10 cellular contexts compared by ENCODE assay signal in genomic region chr1:18941221-18942141, GRCh38. TPM values are rescaled to one million over a fixed set of nuclear protein-coding genes. Genes with fewer than 3 reads are reported as not detected.
DNase-seq lines count a peak whose midpoint lies in the region; ATAC-seq, FAIRE-seq and TF ChIP-seq lines count a peak whose summit lies in the region.
"Had no signal": no experiment of that assay in that cellular context is flagged by ENCODE, and none has a peak within 500 bp of the region (broad histone marks: within the 10 kb centered on the region; RNA-seq: fewer than 3 reads in every experiment).

No MANE protein-coding gene starts in this region.

- peak in 1 of 2 experiments; percentile 37; a peak in 1 of 4 replicates for TF ChIP-seq POLR2A in HepG2 (IDR thresholded peaks at IDR 0.05; ENCODE audit: insufficient read depth in 1 of 2, low read depth in 2 of 2, low read length in 2 of 2)

- no peak for DNase-seq in activated T-cell treated with anti-CD3 and anti-CD28 coated beads, Interleukin-2, amount 50 U/mL, for 24 hours
- DNase-seq in activated T-cell treated with anti-CD3 and anti-CD28 coated beads, Interleukin-2, amount 50 U/mL, for 1 hour: no peak
- DNase-seq in chondrocyte (ENCODE audit: low spot score) (no peak), HepG2 (ENCODE audit: low spot score) (peak; percentile 87), tibial artery (no peak)
- no peak for DNase-seq in activated CD4-positive, alpha-beta T cell treated with anti-CD3 and anti-CD28 coated beads for 1 hour
- no peak for DNase-seq in stimulated activated CD4-positive, alpha-beta T cell treated with anti-CD3 and anti-CD28 coated beads, Interleukin-2, amount 100 ng/mL, for 24 hours
- no peak for DNase-seq in activated CD8-positive, alpha-beta memory T cell treated with anti-CD3 and anti-CD28 coated beads, Interleukin-2, amount 50 U/mL, for 4 hours
- DNase-seq: BE2C, RPMI8226 had no signal

- TF ChIP-seq RAD21 in HepG2 (CRISPR knock-in tag; IDR thresholded peaks at IDR 0.05): no peak

- in situ Hi-C loops in HepG2 (cut with HindIII; ENCODE audit: extremely low pct_ligation_motif_present, low pct_unique_long_range_greater_than_20kb): no loop called here

- peaks cover 11% of the 10 kb centered on the region for H3K36me3 Mint-ChIP-seq in activated T-cell treated with anti-CD3 and anti-CD28 coated beads, Interleukin-2, amount 50 U/mL, for 24 hours (ENCODE audit: low read depth)
- no peaks in the 10 kb centered on the region for H3K36me3 Mint-ChIP-seq in chondrocyte (ENCODE audit: low read depth)

- intact Hi-C loops in HepG2 (cut with micrococcal nuclease; ENCODE audit: unreplicated experiment): no loop called here
- intact Hi-C loops in tibial artery (cut with DNase I; ENCODE audit: low total_unique reads): no loop called here

- H3K9me3 ChIP-seq in HepG2 (ENCODE audit: low read length): no peaks in the 10 kb centered on the region
- H3K9me3 ChIP-seq in tibial artery: no peaks in the 10 kb centered on the region
- H3K9me3 ChIP-seq: BE2C had no signal

- 46% methylated on average over 17 of the region's 18 CpGs for WGBS in HepG2 (ENCODE audit: low lambda C conversion rate)

- peak overlapping the region; percentile 63 for H3K9ac ChIP-seq in HepG2 (ENCODE audit: insufficient read depth, low read depth, low read length)

- POLR2A ChIA-PET in HepG2 (lab: Yijun Ruan, JAX): interaction anchor here (2.2 kb wide), 1 partner anchor 8 kb away, joined by 5 read pairs; no protein-coding TSS in a partner anchor

- H3K4me3 Mint-ChIP-seq in activated T-cell treated with anti-CD3 and anti-CD28 coated beads, Interleukin-2, amount 50 U/mL, for 24 hours: no peak overlapping the region
- H3K4me3 Mint-ChIP-seq in chondrocyte (ENCODE audit: unreplicated experiment): no peak overlapping the region

- H4K20me1 ChIP-seq in HepG2 (ENCODE audit: insufficient read depth, low read length): peaks cover 8% of the 10 kb centered on the region

- H3K4me1 ChIP-seq in HepG2 (ENCODE audit: insufficient read depth, low read length) (peaks cover 80% of the 10 kb centered on the region), tibial artery (peaks cover 15 to 96% (median 83%) of the 10 kb centered on the region in 4 donors)
- H3K4me1 ChIP-seq: BE2C had no signal

- H3K4me1 Mint-ChIP-seq in activated T-cell treated with anti-CD3 and anti-CD28 coated beads, Interleukin-2, amount 50 U/mL, for 24 hours (ENCODE audit: low read depth): peaks cover 83% of the 10 kb centered on the region
- H3K4me1 Mint-ChIP-seq in chondrocyte (ENCODE audit: low read depth): peaks cover 68% of the 10 kb centered on the region

- CTCF ChIA-PET in HepG2 (lab: Yijun Ruan, JAX; ENCODE audit: low intra/inter-chr PET ratio, low total read pairs): no interaction called here

- H3K27ac Mint-ChIP-seq in activated T-cell treated with anti-CD3 and anti-CD28 coated beads, Interleukin-2, amount 50 U/mL, for 24 hours: peak overlapping the region; percentile 58
- peak overlapping the region; percentile 66 for H3K27ac Mint-ChIP-seq in chondrocyte (ENCODE audit: unreplicated experiment)

- FAIRE-seq in HepG2 (lab: Jason Lieb, UNC): peak; percentile 34

- peak overlapping the region in 1 of 3 experiments; percentile 18; a peak in 1 of 6 replicates for H3K4me3 ChIP-seq in HepG2 (replicated peaks in 1 of 3; ENCODE audit: insufficient read depth in 1 of 3, low read depth in 2 of 3, low read length in 3 of 3)
- H3K4me3 ChIP-seq in tibial artery: no peak overlapping the region

- peak; percentile 16 for ATAC-seq in HepG2

- no peaks in the 10 kb centered on the region for H3K27me3 Mint-ChIP-seq in activated T-cell treated with anti-CD3 and anti-CD28 coated beads, Interleukin-2, amount 50 U/mL, for 24 hours
- H3K27me3 Mint-ChIP-seq in chondrocyte (ENCODE audit: low read depth): no peaks in the 10 kb centered on the region

- no peaks in the 10 kb centered on the region for H3K9me3 Mint-ChIP-seq in activated T-cell treated with anti-CD3 and anti-CD28 coated beads, Interleukin-2, amount 50 U/mL, for 24 hours
- no peaks in the 10 kb centered on the region for H3K9me3 Mint-ChIP-seq in chondrocyte (ENCODE audit: low read depth)

- H3K36me3 ChIP-seq in HepG2 (replicated peaks in 1 of 2; ENCODE audit: control insufficient read depth in 1 of 2, insufficient read depth in 2 of 2, low read length in 2 of 2) (peaks cover 0 to 4% of the 10 kb centered on the region in 2 experiments; a peak in 1 of 5 replicates), tibial artery (no peaks in the 10 kb centered on the region)
- H3K36me3 ChIP-seq: BE2C had no signal

- BruUV-seq in HepG2 (replicated peaks; lab: Mats Ljungman, UMichigan): TSS peak; percentile 99

- H2AFZ ChIP-seq in HepG2 (ENCODE audit: low read length): no peak overlapping the region

- H3K27ac ChIP-seq in HepG2 (ENCODE audit: extremely low read length, insufficient read depth, low read length) (peak overlapping the region; percentile 67), tibial artery (peak overlapping the region; percentile 23 to 25)

- H3K27me3 ChIP-seq in HepG2 (ENCODE audit: control insufficient read depth in 1 of 2, insufficient read depth in 2 of 2, low read length in 2 of 2) (no peaks in the 10 kb centered on the region), tibial artery (no peaks in the 10 kb centered on the region)
- H3K27me3 ChIP-seq: BE2C had no signal

- TF ChIP-seq CTCF in chondrocyte (IDR thresholded peaks at IDR 0.05) (no peak), HepG2 (CRISPR knock-in tag; IDR thresholded peaks at IDR 0.05) (no peak), tibial artery (IDR thresholded peaks at IDR 0.05) (no peak)

- peak overlapping the region; percentile 71 for H3K4me2 ChIP-seq in HepG2 (ENCODE audit: low read depth, low read length)

- peaks cover 59% of the 10 kb centered on the region for H3K79me2 ChIP-seq in HepG2 (ENCODE audit: insufficient read depth, low read length)

- TF ChIP-seq EP300 in HepG2 (IDR thresholded peaks at IDR 0.05; ENCODE audit: low read depth in 2 of 2, low read length in 2 of 2): 0 out of 4 replicates have a peak, but pooled peaks of 1 of the 2 experiments have one; percentile 7
- TF ChIP-seq EP300 in HepG2 (CRISPR knock-in tag; IDR thresholded peaks at IDR 0.05; ENCODE audit: borderline replicate concordance): no peak

RNA-seq across cellular contexts. Expression of gene IFFO2, which starts 15.0 kb away (rescaled TPM):
- total RNA-seq in chondrocyte (13.9 to 18.9 TPM (median 18.8 TPM) in 3 replicates), HepG2 (2016; rRNA removed; fragmentation: Illumina TruSeq; extraction: Trizol) (16.3 and 16.7 TPM in 2 replicates)
- total RNA-seq in HepG2 (2016; cell fraction: cytosol; rRNA removed; fragmentation: Illumina TruSeq; extraction: Trizol; ENCODE audit: low read depth): 1.4 and 1.9 TPM in 2 replicates
- total RNA-seq in HepG2 (2016; cell fraction: insoluble cytoplasmic fraction; rRNA removed; fragmentation: Illumina TruSeq; extraction: Trizol): 12.2 and 17.7 TPM in 2 replicates
- total RNA-seq in HepG2 (2016; cell fraction: membrane; rRNA removed; fragmentation: Illumina TruSeq; extraction: Trizol): 3.8 and 4.9 TPM in 2 replicates
- total RNA-seq in HepG2 (2016; cell fraction: nucleus; rRNA removed; fragmentation: Illumina TruSeq; extraction: Trizol): 10.0 and 11.1 TPM in 2 replicates
- polyA plus RNA-seq in HepG2 (2011; rRNA removed): 6.9 and 7.3 TPM in 2 replicates
- polyA plus RNA-seq in HepG2 (2011; cell fraction: cytosol; rRNA removed): 8.4 and 12.3 TPM in 2 replicates
- polyA plus RNA-seq in HepG2 (2011; cell fraction: nucleus; rRNA removed): 21.1 and 21.8 TPM in 2 replicates
- polyA plus RNA-seq in HepG2 (2012): 5.7 and 8.6 TPM in 2 replicates
- 0.47 and 1.00 TPM in 2 replicates for polyA plus RNA-seq in HepG2 (2016; cell fraction: cytosol; fragmentation: Illumina TruSeq; extraction: Trizol; ENCODE audit: low read depth)
- polyA plus RNA-seq in HepG2 (2016; cell fraction: insoluble cytoplasmic fraction; fragmentation: Illumina TruSeq; extraction: Trizol; ENCODE audit: low read depth): 9.4 and 11.8 TPM in 2 replicates
- polyA plus RNA-seq in HepG2 (2016; cell fraction: membrane; fragmentation: Illumina TruSeq; extraction: Trizol; ENCODE audit: low read depth): 1.5 and 1.6 TPM in 2 replicates
- 13.9 and 14.1 TPM in 2 replicates for polyA plus RNA-seq in HepG2 (2016; cell fraction: nucleus; fragmentation: Illumina TruSeq; extraction: Trizol; ENCODE audit: insufficient read depth, low read depth)
- polyA minus RNA-seq in HepG2 (2011; rRNA and poly(A)+ RNA removed; ENCODE audit: low replicate concordance): 2.4 and 21.3 TPM in 2 replicates
- 10.2 and 10.5 TPM in 2 replicates for polyA minus RNA-seq in HepG2 (2011; cell fraction: cytosol; rRNA and poly(A)+ RNA removed)
- polyA minus RNA-seq in HepG2 (2011; cell fraction: nucleus; rRNA and poly(A)+ RNA removed): 4.0 and 6.3 TPM in 2 replicates

RNA-seq across cellular contexts. Expression of gene ALDH4A1, which starts 39.1 kb away (rescaled TPM):
- 9.3 to 15.0 TPM (median 14.2 TPM) in 3 replicates for total RNA-seq in chondrocyte
- 58.5 and 76.4 TPM in 2 replicates for total RNA-seq in HepG2 (2016; rRNA removed; fragmentation: Illumina TruSeq; extraction: Trizol)
- total RNA-seq in HepG2 (2016; cell fraction: cytosol; rRNA removed; fragmentation: Illumina TruSeq; extraction: Trizol; ENCODE audit: low read depth): 7.2 and 7.7 TPM in 2 replicates
- total RNA-seq in HepG2 (2016; cell fraction: insoluble cytoplasmic fraction; rRNA removed; fragmentation: Illumina TruSeq; extraction: Trizol): 53.0 and 79.3 TPM in 2 replicates
- 22.0 and 22.8 TPM in 2 replicates for total RNA-seq in HepG2 (2016; cell fraction: membrane; rRNA removed; fragmentation: Illumina TruSeq; extraction: Trizol)
- 52.1 and 60.8 TPM in 2 replicates for total RNA-seq in HepG2 (2016; cell fraction: nucleus; rRNA removed; fragmentation: Illumina TruSeq; extraction: Trizol)
- 229 and 240 TPM in 2 replicates for polyA plus RNA-seq in HepG2 (2011; rRNA removed)
- polyA plus RNA-seq in HepG2 (2011; cell fraction: cytosol; rRNA removed): 210 and 362 TPM in 2 replicates
- polyA plus RNA-seq in HepG2 (2011; cell fraction: nucleus; rRNA removed): 328 and 432 TPM in 2 replicates
- 87.2 and 88.3 TPM in 2 replicates for polyA plus RNA-seq in HepG2 (2012)
- 7.1 and 8.1 TPM in 2 replicates for polyA plus RNA-seq in HepG2 (2016; cell fraction: cytosol; fragmentation: Illumina TruSeq; extraction: Trizol; ENCODE audit: low read depth)
- polyA plus RNA-seq in HepG2 (2016; cell fraction: insoluble cytoplasmic fraction; fragmentation: Illumina TruSeq; extraction: Trizol; ENCODE audit: low read depth): 53.0 and 59.0 TPM in 2 replicates
- 16.0 and 17.1 TPM in 2 replicates for polyA plus RNA-seq in HepG2 (2016; cell fraction: membrane; fragmentation: Illumina TruSeq; extraction: Trizol; ENCODE audit: low read depth)
- polyA plus RNA-seq in HepG2 (2016; cell fraction: nucleus; fragmentation: Illumina TruSeq; extraction: Trizol; ENCODE audit: insufficient read depth, low read depth): 91.4 and 94.6 TPM in 2 replicates
- 12.3 and 373 TPM in 2 replicates for polyA minus RNA-seq in HepG2 (2011; rRNA and poly(A)+ RNA removed; ENCODE audit: low replicate concordance)
- polyA minus RNA-seq in HepG2 (2011; cell fraction: cytosol; rRNA and poly(A)+ RNA removed): 140 and 148 TPM in 2 replicates
- 129 and 138 TPM in 2 replicates for polyA minus RNA-seq in HepG2 (2011; cell fraction: nucleus; rRNA and poly(A)+ RNA removed)
